ENCODE assay signal across 31 cellular contexts in the genomic region with DNA sequence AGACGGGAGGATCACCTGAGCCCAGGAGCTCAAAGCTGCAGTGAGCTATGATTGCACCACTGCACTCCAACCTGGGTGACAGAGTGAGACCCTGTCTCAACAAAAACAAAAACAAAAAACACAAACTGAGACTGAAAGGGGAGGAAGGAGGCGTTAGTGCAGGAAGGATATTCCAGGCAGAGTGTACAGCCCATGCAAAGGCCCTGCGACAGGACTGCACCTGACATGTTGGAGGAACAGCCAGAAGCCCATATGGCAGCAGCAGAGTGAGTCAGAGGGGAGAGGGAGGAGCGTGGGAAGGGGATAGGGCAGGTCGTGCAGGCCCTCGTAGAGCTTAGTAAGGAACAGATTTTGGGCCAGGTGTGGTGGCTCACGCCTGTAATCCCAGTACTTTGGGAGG. TPM values are rescaled to one million over a fixed set of nuclear protein-coding genes. Genes with fewer than 3 reads are reported as not detected.
A peak's percentile ranks its signal among the peaks of the same experiment; 100 is the strongest.
DNase-seq lines count a peak whose midpoint lies in the region; ATAC-seq, FAIRE-seq and TF ChIP-seq lines count a peak whose summit lies in the region.
"Had no signal": no experiment of that assay in that cellular context is flagged by ENCODE, and none has a peak within 500 bp of the region (broad histone marks: within the 10 kb centered on the region; RNA-seq: fewer than 3 reads in every experiment).

No MANE protein-coding gene starts in this region.

- peaks cover 22% of the 10 kb centered on the region for H3K9me3 Mint-ChIP-seq in astrocyte (ENCODE audit: unreplicated experiment)

- H3K27me3 Mint-ChIP-seq in astrocyte (ENCODE audit: low read depth, unreplicated experiment): peaks cover 36% of the 10 kb centered on the region
- H3K27me3 Mint-ChIP-seq: CD4-positive, CD25-positive, alpha-beta regulatory T cell had no signal

- H3K27ac ChIP-seq in right cardiac atrium (ENCODE audit: low read length): no peak overlapping the region
- no peak overlapping the region for H3K27ac ChIP-seq in astrocyte (ENCODE audit: low read depth, low read length)
- no peak overlapping the region for H3K27ac ChIP-seq in neuronal stem cell (replicated peaks; ENCODE audit: low read length)
- no peak overlapping the region for H3K27ac ChIP-seq in ovary
- H3K27ac ChIP-seq: BLaER1 had no signal

- TF ChIP-seq EP300 in ovary (IDR thresholded peaks at IDR 0.05): no peak

- H3K9ac ChIP-seq in astrocyte (ENCODE audit: low read length) (no peak overlapping the region), neuronal stem cell (ENCODE audit: low read depth, low read length, poor library complexity) (no peak overlapping the region)
- H3K9ac ChIP-seq: BLaER1 had no signal

- H3K9me3 ChIP-seq in right cardiac atrium (ENCODE audit: control insufficient read depth, low read length) (no peaks in the 10 kb centered on the region), astrocyte (ENCODE audit: insufficient read depth, low read depth, low read length) (no peaks in the 10 kb centered on the region), neuronal stem cell (replicated peaks in 1 of 2; ENCODE audit: control insufficient read depth in 2 of 2, insufficient read depth in 1 of 2, low read depth in 1 of 2, low read length in 2 of 2) (peaks cover 0 to 5% of the 10 kb centered on the region in 2 donors), ovary (no peaks in the 10 kb centered on the region)
- H3K9me3 ChIP-seq: BE2C had no signal

- H4K91ac ChIP-seq in neuronal stem cell (ENCODE audit: low read depth, low read length, poor library complexity): no peak overlapping the region

- TF ChIP-seq POLR2A in ovary (IDR thresholded peaks at IDR 0.05): no peak

- no peak for FAIRE-seq in astrocyte (lab: Jason Lieb, UNC)
- FAIRE-seq: A204.1, GM12878, GM12892, GM18507 had no signal

- no peak overlapping the region for H3K4me2 ChIP-seq in astrocyte (ENCODE audit: low read length)
- no peak overlapping the region for H3K4me2 ChIP-seq in neuronal stem cell (ENCODE audit: insufficient read depth, low read length, poor library complexity, severe bottlenecking)
- H3K4me2 ChIP-seq: BLaER1 had no signal

- no peak overlapping the region for H3K18ac ChIP-seq in neuronal stem cell (ENCODE audit: low read length)

- H3K14ac ChIP-seq in neuronal stem cell (ENCODE audit: low read length): no peak overlapping the region

- H3K27me3 ChIP-seq in right cardiac atrium (ENCODE audit: control insufficient read depth, insufficient read depth) (no peaks in the 10 kb centered on the region), astrocyte (ENCODE audit: insufficient read depth, low read length) (no peaks in the 10 kb centered on the region), neuronal stem cell (ENCODE audit: control insufficient read depth in 3 of 3, insufficient read depth in 3 of 3, low read depth in 1 of 3, low read length in 3 of 3) (no peaks in the 10 kb centered on the region), ovary (no peaks in the 10 kb centered on the region)
- H3K27me3 ChIP-seq: BE2C, BLaER1 had no signal

- peaks cover 5% of the 10 kb centered on the region for H3K36me3 Mint-ChIP-seq in astrocyte (ENCODE audit: low read depth, unreplicated experiment)
- H3K36me3 Mint-ChIP-seq: CD14-positive monocyte; CD4-positive, alpha-beta memory T cell; CD4-positive, CD25-positive, alpha-beta regulatory T cell; CD8-positive, alpha-beta memory T cell had no signal

- TF ChIP-seq CTCF in astrocyte (IDR thresholded peaks at IDR 0.05; ENCODE audit: insufficient read depth, low read depth, low read length): no peak
- TF ChIP-seq CTCF in ovary (IDR thresholded peaks at IDR 0.05): no peak

- no peak overlapping the region for H3K4ac ChIP-seq in neuronal stem cell (ENCODE audit: low read length)

- 86% methylated on average over 7 of the region's 7 CpGs for WGBS in right cardiac atrium
- WGBS in neuronal stem cell (ENCODE audit: extremely low coverage in 2 of 2, insufficient read length in 2 of 2, insufficient replicate concordance in 1 of 2), 2 donors: no CpG with 5 or more reads among the region's 7 CpGs
- WGBS in ovary, 3 donors: 75 to 85% (median 76%) methylated on average over 7 of the region's 7 CpGs

- no peaks in the 10 kb centered on the region for H3K79me2 ChIP-seq in astrocyte (ENCODE audit: insufficient read depth, low read length)

- peak overlapping the region; percentile 8 for H2AK5ac ChIP-seq in neuronal stem cell (ENCODE audit: low read depth, low read length)

- H3K23ac ChIP-seq in neuronal stem cell (ENCODE audit: low read depth, low read length, poor library complexity): no peak overlapping the region

- DNase-seq in Right ventricle myocardium inferior (ENCODE audit: missing footprints): peak; percentile 0
- no peak for DNase-seq in right cardiac atrium
- no peak for DNase-seq in astrocyte (ENCODE audit: low read depth)
- DNase-seq in neuronal stem cell (ENCODE audit: low spot score): no peak
- DNase-seq in ovary: no peak
- DNase-seq: 8988T; ACHN; BE2C; C1 segment of cervical spinal cord; CD4-positive, alpha-beta memory T cell; CD4-positive, CD25-positive, alpha-beta regulatory T cell; CD8-positive, alpha-beta memory T cell; COR-L47; DMS 273 treated with DMSO at 0.1 percent for 48 hours; DMS153; DMS53; DMS79; DND-41; EL; GDM1 had no signal

- H3K27ac Mint-ChIP-seq in astrocyte (ENCODE audit: unreplicated experiment): peak overlapping the region; percentile 4
- H3K27ac Mint-ChIP-seq: CD14-positive monocyte; CD4-positive, alpha-beta memory T cell had no signal

- H2BK15ac ChIP-seq in neuronal stem cell (ENCODE audit: low read length): no peak overlapping the region

- H3K4me3 Mint-ChIP-seq in astrocyte (ENCODE audit: unreplicated experiment): no peak overlapping the region
- H3K4me3 Mint-ChIP-seq: CD14-positive monocyte; CD4-positive, alpha-beta memory T cell; CD4-positive, CD25-positive, alpha-beta regulatory T cell had no signal

- no peak overlapping the region for H4K8ac ChIP-seq in neuronal stem cell (ENCODE audit: low read depth, low read length)

- H2BK12ac ChIP-seq in neuronal stem cell (ENCODE audit: low read length): no peak overlapping the region

- H3K4me1 ChIP-seq in right cardiac atrium (ENCODE audit: control insufficient read depth, insufficient read depth, low read length) (no peaks in the 10 kb centered on the region), astrocyte (ENCODE audit: insufficient read depth, low read length) (no peaks in the 10 kb centered on the region), neuronal stem cell (ENCODE audit: control insufficient read depth in 2 of 2, insufficient read depth in 1 of 2, low read depth in 1 of 2, low read length in 2 of 2) (peaks cover 0 to 2% of the 10 kb centered on the region in 2 donors), ovary (ENCODE audit: insufficient read depth) (no peaks in the 10 kb centered on the region)
- H3K4me1 ChIP-seq: BE2C, BLaER1 had no signal

- H2BK120ac ChIP-seq in neuronal stem cell (ENCODE audit: low read depth, low read length): no peak overlapping the region

- intact Hi-C loops in Right ventricle myocardium inferior (cut with DNase I): no loop called here
- intact Hi-C loops in right cardiac atrium (cut with DNase I): no loop called here
- intact Hi-C loops in ovary (cut with DNase I): no loop called here

- no peak for ATAC-seq in Right ventricle myocardium inferior
- ATAC-seq in right cardiac atrium: no peak
- ATAC-seq in HG03469 (IDR thresholded peaks at IDR 0.05; ENCODE audit: unreplicated experiment): no peak
- ATAC-seq: GM12878 had no signal

- no peak overlapping the region for H2BK5ac ChIP-seq in neuronal stem cell (ENCODE audit: low read length)

- H4K20me1 ChIP-seq in astrocyte (ENCODE audit: insufficient read depth, low read length): no peaks in the 10 kb centered on the region
- H4K20me1 ChIP-seq: BLaER1 had no signal

- no peaks in the 10 kb centered on the region for H3K79me1 ChIP-seq in neuronal stem cell (ENCODE audit: low read depth, low read length)

- H3K36me3 ChIP-seq in astrocyte (ENCODE audit: insufficient read depth, low read length): no peaks in the 10 kb centered on the region
- no peaks in the 10 kb centered on the region for H3K36me3 ChIP-seq in neuronal stem cell (replicated peaks in 1 of 2; ENCODE audit: control insufficient read depth in 2 of 2, insufficient read depth in 2 of 2, low read length in 2 of 2)
- H3K36me3 ChIP-seq in ovary: no peaks in the 10 kb centered on the region
- H3K36me3 ChIP-seq: BE2C, BLaER1 had no signal

- H3K4me1 Mint-ChIP-seq in astrocyte (ENCODE audit: low read depth, unreplicated experiment): no peaks in the 10 kb centered on the region
- H3K4me1 Mint-ChIP-seq: CD4-positive, alpha-beta memory T cell; CD8-positive, alpha-beta memory T cell had no signal

- H3K4me3 ChIP-seq in right cardiac atrium (ENCODE audit: low read length) (no peak overlapping the region), astrocyte (ENCODE audit: insufficient read depth, low read depth, low read length) (no peak overlapping the region), neuronal stem cell (ENCODE audit: low read length in 2 of 2) (no peak overlapping the region), ovary (no peak overlapping the region)
- H3K4me3 ChIP-seq: BLaER1, GM12878 had no signal

- H2AFZ ChIP-seq in astrocyte (ENCODE audit: low read depth, low read length) (no peak overlapping the region), neuronal stem cell (ENCODE audit: low read length) (no peak overlapping the region)

RNA-seq across cellular contexts. Expression of a gene that starts 3.2 kb away (rescaled TPM):
- total RNA-seq in Right ventricle myocardium inferior: not detected
- not detected for total RNA-seq in right cardiac atrium
- polyA plus RNA-seq in right cardiac atrium: not detected
- total RNA-seq in astrocyte: 0.19 TPM in 1 of 2 replicates, not detected in the other
- 0.13 TPM for polyA plus RNA-seq in neuronal stem cell (2013, experiment 1 of 2)
- polyA plus RNA-seq in neuronal stem cell (2013, experiment 2 of 2): 0.08 TPM
- total RNA-seq in ovary: not detected
- polyA plus RNA-seq in ovary: not detected
- total RNA-seq: A673; CD4-positive, alpha-beta memory T cell; CD4-positive, CD25-positive, alpha-beta regulatory T cell; CD8-positive, alpha-beta memory T cell; Daoy; G401; GM12878 had no signal
- polyA plus RNA-seq: AG04450; CD14-positive monocyte; CD4-positive, alpha-beta memory T cell; CD4-positive, CD25-positive, alpha-beta regulatory T cell; CD8-positive, alpha-beta memory T cell; GM12878 had no signal
